ENCODE assay signal across 9 cellular contexts in the genomic region with DNA sequence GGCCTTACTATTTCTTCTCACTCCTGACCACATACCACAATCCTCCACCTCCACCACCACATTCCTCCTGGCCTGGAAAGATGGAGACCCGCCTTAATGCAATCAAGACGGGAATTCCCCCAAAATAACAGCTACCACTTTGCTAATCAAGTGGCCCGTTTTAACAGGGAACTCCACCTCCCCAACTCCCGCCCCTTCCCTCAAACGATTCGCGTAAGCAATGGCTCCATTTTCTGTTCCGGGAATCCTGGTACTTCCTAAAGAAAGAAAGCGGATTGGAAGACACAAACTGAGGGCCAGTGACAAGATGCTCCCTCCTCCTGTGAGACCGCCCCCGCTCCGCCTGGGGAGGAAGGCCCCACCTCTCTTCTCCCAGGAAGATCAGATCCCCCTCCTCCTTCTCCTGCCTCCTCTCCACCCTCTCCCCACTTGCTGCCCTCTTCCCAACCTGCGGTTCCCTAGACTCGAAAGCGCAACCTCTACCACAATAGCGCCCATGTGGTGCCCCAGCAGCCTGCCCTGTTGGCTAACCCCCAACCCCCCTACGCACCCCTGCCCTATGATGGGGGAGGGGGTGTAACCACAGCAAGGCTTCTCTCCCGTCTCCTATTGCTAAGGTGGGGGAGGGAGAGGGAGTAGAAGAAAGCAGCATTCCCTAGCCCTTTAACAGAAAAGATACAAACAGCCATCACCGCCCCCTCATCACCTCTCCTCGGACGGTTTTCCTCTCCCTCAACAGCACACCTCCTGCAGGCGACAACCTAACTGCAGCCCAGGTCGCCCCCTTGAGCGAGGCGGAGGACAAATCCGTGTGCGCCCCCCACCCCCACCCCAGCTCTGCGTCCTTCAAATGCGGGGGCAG. TPM values are rescaled to one million over a fixed set of nuclear protein-coding genes. Genes with fewer than 3 reads are reported as not detected.
DNase-seq lines count a peak whose midpoint lies in the region; ATAC-seq, FAIRE-seq and TF ChIP-seq lines count a peak whose summit lies in the region.
"Had no signal": no experiment of that assay in that cellular context is flagged by ENCODE, and none has a peak within 500 bp of the region (broad histone marks: within the 10 kb centered on the region; RNA-seq: fewer than 3 reads in every experiment).

No MANE protein-coding gene starts in this region.

- peak overlapping the region; percentile 81 to 84 for H3K27ac ChIP-seq in ascending aorta
- peak overlapping the region; percentile 35 to 66 (median 50) for H3K27ac ChIP-seq in pancreas

- CTCF ChIA-PET in AG04449 (lab: Yijun Ruan, JAX): interaction anchor here (1.1 to 40.7 kb wide), 10 partner anchors 9 to 108 kb away, joined by 3 to 1340 read pairs (median 6); partner anchors contain the start of genes DDN, FKBP11, WNT1 and WNT10B
- CTCF ChIA-PET in GM10248 (lab: Yijun Ruan, JAX): interaction anchor here (0.8 to 8.0 kb wide), 17 partner anchors 11 to 104 kb away, joined by 3 to 58 read pairs (median 5); partner anchors contain the start of genes DDX23 and WNT1

- H3K4me3 ChIP-seq in AG04449 (ENCODE audit: low read depth, low read length) (peak overlapping the region; percentile 99), ascending aorta (peak overlapping the region; percentile 72 to 95), pancreas (peak overlapping the region; percentile 60 to 97 (median 94))

- WGBS in pancreas, 2 donors: 2% methylated on average over 26 to 29 of the region's 29 CpGs

- POLR2A ChIA-PET in AG04449 (lab: Yijun Ruan, JAX): interaction anchor here (1.0 to 1.8 kb wide), 4 partner anchors 12 to 27 kb away, joined by 3 to 10 read pairs (median 4); no protein-coding TSS in a partner anchor
- POLR2A ChIA-PET in GM10248 (lab: Yijun Ruan, JAX): interaction anchor here (0.6 to 1.1 kb wide), 3 partner anchors 83 to 1142 kb away, joined by 3 to 4 read pairs (median 4); no protein-coding TSS in a partner anchor

- ATAC-seq in left ventricle myocardium superior (peak; percentile 91), pancreas (peak; percentile 34 to 83 (median 75))

- TF ChIP-seq CTCF in AG04449 (IDR thresholded peaks at IDR 0.05; ENCODE audit: insufficient read depth, low read length, missing control alignments) (no peak), GM10248 (IDR thresholded peaks at IDR 0.05; ENCODE audit: control extremely low read depth, extremely low read depth, low read depth, missing control alignments) (peak; percentile 8), ascending aorta (IDR thresholded peaks at IDR 0.05) (no peak), pancreas (IDR thresholded peaks at IDR 0.05) (no peak)

- DNase-seq in AG04449 (ENCODE audit: low read depth, low spot score): peak; percentile 87
- DNase-seq in GM10248 (ENCODE audit: extremely low spot score): peak; percentile 59
- DNase-seq in HT1080 (ENCODE audit: low read depth): peak; percentile 96
- peak; percentile 58 for DNase-seq in NOMO-1 treated with dmso at 0.1 percent for 144 hours (lab: John Stamatoyannopoulos, UW; ENCODE audit: unreplicated experiment)
- peak; percentile 62 to 92 for DNase-seq in ascending aorta (ENCODE audit: low spot score in 2 of 2)
- peak; percentile 87 for DNase-seq in left ventricle myocardium superior
- peak in 5 of 6 donors; percentile 53 to 78 (median 63) for DNase-seq in pancreas
- no peak for DNase-seq in effector CD8-positive, alpha-beta T cell (lab: John Stamatoyannopoulos, UW)

- intact Hi-C loops in ascending aorta (cut with DNase I): loop anchor here (2.0 to 5.0 kb wide), 3 partner anchors 104 to 239 kb away; partner anchors contain the start of genes CCNT1 and DDX23
- intact Hi-C loops in left ventricle myocardium superior (cut with micrococcal nuclease): no loop called here
- intact Hi-C loops in pancreas (cut with DNase I): no loop called here

- no peaks in the 10 kb centered on the region for H3K9me3 ChIP-seq in ascending aorta
- no peaks in the 10 kb centered on the region for H3K9me3 ChIP-seq in pancreas

- H3K4me1 ChIP-seq in ascending aorta: peaks cover 0 to 18% of the 10 kb centered on the region in 2 donors
- H3K4me1 ChIP-seq in pancreas: peaks cover 0 to 19% (median 6%) of the 10 kb centered on the region in 3 donors

- H3K27me3 ChIP-seq in ascending aorta: no peaks in the 10 kb centered on the region
- H3K27me3 ChIP-seq in pancreas: no peaks in the 10 kb centered on the region

- H3K36me3 ChIP-seq in ascending aorta: no peaks in the 10 kb centered on the region
- H3K36me3 ChIP-seq in pancreas: no peaks in the 10 kb centered on the region

- FAIRE-seq in pancreas (lab: Jason Lieb, UNC): no peak

RNA-seq across cellular contexts. Expression of gene ARF3, which starts 0.8 kb away (rescaled TPM):
- 108 and 163 TPM in 2 replicates for total RNA-seq in HT1080 (2014; rRNA removed; shearing (Covaris generic))
- 142 and 148 TPM in 2 replicates for polyA plus RNA-seq in HT1080 (2015; cell fraction: cytosol; rRNA removed)
- polyA plus RNA-seq in HT1080 (2015; cell fraction: nucleus; rRNA removed): 148 and 162 TPM in 2 replicates
- 68.4 TPM for total RNA-seq in ascending aorta
- 44.8 TPM for total RNA-seq in left ventricle myocardium superior
- 10 to 100 TPM; 45.1 to 96.0 (median 61.7) TPM for total RNA-seq in pancreas
- 10 to 100 TPM; 29.5 to 42.1 TPM for polyA plus RNA-seq in pancreas

RNA-seq across cellular contexts. Expression of gene WNT10B, which starts 15.0 kb away (rescaled TPM):
- 0.71 and 2.1 TPM in 2 replicates for total RNA-seq in HT1080 (2014; rRNA removed; shearing (Covaris generic))
- polyA plus RNA-seq in HT1080 (2015; cell fraction: cytosol; rRNA removed): 0.92 and 1.3 TPM in 2 replicates
- polyA plus RNA-seq in HT1080 (2015; cell fraction: nucleus; rRNA removed): 0.91 and 0.96 TPM in 2 replicates
- total RNA-seq in ascending aorta (0.85 TPM), left ventricle myocardium superior (0.17 TPM), pancreas (under 1 TPM in 5 of 6 donors, not detected in 1; 0.08 to 0.31 (median 0.12) TPM)
- under 1 TPM; 0.34 to 0.59 TPM for polyA plus RNA-seq in pancreas

RNA-seq across cellular contexts. Expression of gene WNT1, which starts 21.6 kb away (rescaled TPM):
- not detected in 2 replicates for total RNA-seq in HT1080 (2014; rRNA removed; shearing (Covaris generic))
- not detected in 2 replicates for polyA plus RNA-seq in HT1080 (2015; cell fraction: cytosol; rRNA removed)
- polyA plus RNA-seq in HT1080 (2015; cell fraction: nucleus; rRNA removed): not detected in 2 replicates
- total RNA-seq in ascending aorta: not detected
- not detected for total RNA-seq in left ventricle myocardium superior
- total RNA-seq in pancreas: not detected
- polyA plus RNA-seq in pancreas: not detected
- total RNA-seq: T-helper 1 cell treated with Interleukin-12 subunit alpha and Interleukin-12 subunit beta and Interleukin-4 antibody, amounts not matched to agents 30 ng/mL and 1 ng/mL, for 36 hours had no signal

RNA-seq across cellular contexts. Expression of gene FKBP11, which starts 31.2 kb away (rescaled TPM):
- total RNA-seq in HT1080 (2014; rRNA removed; shearing (Covaris generic)): 9.8 and 13.0 TPM in 2 replicates
- 13.1 and 17.1 TPM in 2 replicates for polyA plus RNA-seq in HT1080 (2015; cell fraction: cytosol; rRNA removed)
- 31.8 and 35.7 TPM in 2 replicates for polyA plus RNA-seq in HT1080 (2015; cell fraction: nucleus; rRNA removed)
- total RNA-seq in ascending aorta (38.8 TPM), left ventricle myocardium superior (6.3 TPM), pancreas (100 to 1,000 TPM in 4 of 6 donors, 10 to 100 TPM in 2; 70.9 to 144 (median 127) TPM)
- polyA plus RNA-seq in pancreas: 100 to 1,000 TPM in 1 of 2 donors, 10 to 100 TPM in 1; 97.3 to 155 TPM

RNA-seq across cellular contexts. Expression of gene DDN, which starts 42.7 kb away (rescaled TPM):
- total RNA-seq in HT1080 (2014; rRNA removed; shearing (Covaris generic)): 0.24 and 0.50 TPM in 2 replicates
- 0.15 and 0.19 TPM in 2 replicates for polyA plus RNA-seq in HT1080 (2015; cell fraction: cytosol; rRNA removed)
- polyA plus RNA-seq in HT1080 (2015; cell fraction: nucleus; rRNA removed): 0.43 and 0.59 TPM in 2 replicates
- total RNA-seq in ascending aorta: not detected
- total RNA-seq in left ventricle myocardium superior: 0.77 TPM
- under 1 TPM in 3 of 6 donors, not detected in 3; 0.03 to 0.09 (median 0.06) TPM for total RNA-seq in pancreas
- under 1 TPM; 0.04 to 0.12 TPM for polyA plus RNA-seq in pancreas
